Comparison of ENCODE assay signal across 2 cellular contexts in the genomic region with DNA sequence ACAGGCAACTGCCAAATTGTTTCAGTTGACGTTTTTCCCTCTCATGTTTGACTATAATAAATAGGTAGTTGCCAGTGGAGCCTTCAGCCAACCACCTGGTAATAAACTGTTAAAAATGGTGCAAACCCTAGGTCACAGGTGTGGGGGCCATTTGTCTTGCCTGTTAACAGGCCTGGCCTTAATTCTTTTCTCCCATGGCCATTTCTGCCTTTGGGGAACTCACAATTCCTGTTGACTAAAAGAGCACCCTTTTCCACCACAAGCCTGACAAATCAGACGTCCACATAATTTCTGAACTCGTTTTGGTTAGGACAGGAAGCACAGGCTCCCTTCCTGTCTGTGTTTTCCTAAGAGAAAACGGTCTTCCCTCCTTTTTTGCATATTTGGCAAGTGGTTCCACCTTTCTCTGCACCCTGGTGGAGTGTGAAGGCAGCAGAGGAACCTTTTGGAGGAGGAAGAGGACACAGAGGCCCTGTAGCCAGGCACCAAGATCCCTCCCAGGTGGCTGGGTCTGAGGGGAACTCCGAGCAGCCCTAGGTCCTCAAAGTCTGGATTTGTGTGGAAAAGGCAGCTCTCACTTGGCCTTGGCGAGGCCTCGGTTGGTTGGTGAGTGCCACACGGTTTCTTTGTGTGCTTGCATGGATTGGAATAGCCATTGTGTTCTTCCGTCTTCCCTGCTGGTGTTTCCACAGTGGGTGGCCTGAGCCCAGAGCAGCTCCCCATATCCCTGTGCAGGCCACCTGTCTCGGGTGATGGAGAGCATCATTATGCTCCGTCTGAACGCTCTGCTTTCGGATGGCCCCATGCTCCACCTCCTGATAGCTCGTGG.
TF ChIP-seq lines count a peak whose summit lies in the region.

No MANE protein-coding gene starts in this region.

TF ChIP-seq in liver, 16 proteins besides CTCF, POLR2A, EP300 and RAD21:
- no peak for TF ChIP-seq JUND (IDR thresholded peaks at IDR 0.05)
- no peak for TF ChIP-seq YY1 (IDR thresholded peaks at IDR 0.05)
- no peak for TF ChIP-seq HNF4G (IDR thresholded peaks at IDR 0.05)
- TF ChIP-seq FOXA2 (IDR thresholded peaks at IDR 0.05), result no peak
- TF ChIP-seq, protein P1, sequence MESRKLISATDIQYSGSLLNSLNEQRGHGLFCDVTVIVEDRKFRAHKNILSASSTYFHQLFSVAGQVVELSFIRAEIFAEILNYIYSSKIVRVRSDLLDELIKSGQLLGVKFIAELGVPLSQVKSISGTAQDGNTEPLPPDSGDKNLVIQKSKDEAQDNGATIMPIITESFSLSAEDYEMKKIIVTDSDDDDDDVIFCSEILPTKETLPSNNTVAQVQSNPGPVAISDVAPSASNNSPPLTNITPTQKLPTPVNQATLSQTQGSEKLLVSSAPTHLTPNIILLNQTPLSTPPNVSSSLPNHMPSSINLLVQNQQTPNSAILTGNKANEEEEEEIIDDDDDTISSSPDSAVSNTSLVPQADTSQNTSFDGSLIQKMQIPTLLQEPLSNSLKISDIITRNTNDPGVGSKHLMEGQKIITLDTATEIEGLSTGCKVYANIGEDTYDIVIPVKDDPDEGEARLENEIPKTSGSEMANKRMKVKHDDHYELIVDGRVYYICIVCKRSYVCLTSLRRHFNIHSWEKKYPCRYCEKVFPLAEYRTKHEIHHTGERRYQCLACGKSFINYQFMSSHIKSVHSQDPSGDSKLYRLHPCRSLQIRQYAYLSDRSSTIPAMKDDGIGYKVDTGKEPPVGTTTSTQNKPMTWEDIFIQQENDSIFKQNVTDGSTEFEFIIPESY (IDR thresholded peaks at IDR 0.05), result no peak
- TF ChIP-seq NR2F2 (IDR thresholded peaks at IDR 0.05), result no peak
- no peak for TF ChIP-seq EGR1 (IDR thresholded peaks at IDR 0.05; ENCODE audit: low read depth in 2 of 2)
- TF ChIP-seq SP1 (IDR thresholded peaks at IDR 0.05), result no peak
- no peak for TF ChIP-seq HNF4A (conservative IDR thresholded peaks at IDR 0.05)
- TF ChIP-seq RXRA (IDR thresholded peaks at IDR 0.05), result no peak
- TF ChIP-seq, protein P2, sequence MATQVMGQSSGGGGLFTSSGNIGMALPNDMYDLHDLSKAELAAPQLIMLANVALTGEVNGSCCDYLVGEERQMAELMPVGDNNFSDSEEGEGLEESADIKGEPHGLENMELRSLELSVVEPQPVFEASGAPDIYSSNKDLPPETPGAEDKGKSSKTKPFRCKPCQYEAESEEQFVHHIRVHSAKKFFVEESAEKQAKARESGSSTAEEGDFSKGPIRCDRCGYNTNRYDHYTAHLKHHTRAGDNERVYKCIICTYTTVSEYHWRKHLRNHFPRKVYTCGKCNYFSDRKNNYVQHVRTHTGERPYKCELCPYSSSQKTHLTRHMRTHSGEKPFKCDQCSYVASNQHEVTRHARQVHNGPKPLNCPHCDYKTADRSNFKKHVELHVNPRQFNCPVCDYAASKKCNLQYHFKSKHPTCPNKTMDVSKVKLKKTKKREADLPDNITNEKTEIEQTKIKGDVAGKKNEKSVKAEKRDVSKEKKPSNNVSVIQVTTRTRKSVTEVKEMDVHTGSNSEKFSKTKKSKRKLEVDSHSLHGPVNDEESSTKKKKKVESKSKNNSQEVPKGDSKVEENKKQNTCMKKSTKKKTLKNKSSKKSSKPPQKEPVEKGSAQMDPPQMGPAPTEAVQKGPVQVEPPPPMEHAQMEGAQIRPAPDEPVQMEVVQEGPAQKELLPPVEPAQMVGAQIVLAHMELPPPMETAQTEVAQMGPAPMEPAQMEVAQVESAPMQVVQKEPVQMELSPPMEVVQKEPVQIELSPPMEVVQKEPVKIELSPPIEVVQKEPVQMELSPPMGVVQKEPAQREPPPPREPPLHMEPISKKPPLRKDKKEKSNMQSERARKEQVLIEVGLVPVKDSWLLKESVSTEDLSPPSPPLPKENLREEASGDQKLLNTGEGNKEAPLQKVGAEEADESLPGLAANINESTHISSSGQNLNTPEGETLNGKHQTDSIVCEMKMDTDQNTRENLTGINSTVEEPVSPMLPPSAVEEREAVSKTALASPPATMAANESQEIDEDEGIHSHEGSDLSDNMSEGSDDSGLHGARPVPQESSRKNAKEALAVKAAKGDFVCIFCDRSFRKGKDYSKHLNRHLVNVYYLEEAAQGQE (IDR thresholded peaks at IDR 0.05), result no peak
- no peak for TF ChIP-seq FOXA1 (IDR thresholded peaks at IDR 0.05)
- TF ChIP-seq, protein P3, sequence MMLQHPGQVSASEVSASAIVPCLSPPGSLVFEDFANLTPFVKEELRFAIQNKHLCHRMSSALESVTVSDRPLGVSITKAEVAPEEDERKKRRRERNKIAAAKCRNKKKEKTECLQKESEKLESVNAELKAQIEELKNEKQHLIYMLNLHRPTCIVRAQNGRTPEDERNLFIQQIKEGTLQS (IDR thresholded peaks at IDR 0.05), result no peak
- TF ChIP-seq GABPA (IDR thresholded peaks at IDR 0.05 in 1 of 2, conservative IDR thresholded peaks at IDR 0.05 in 1 of 2), result no peak
TF ChIP-seq in liver: peak in this region for 0.

TF ChIP-seq in HepG2, 621 proteins besides CTCF, POLR2A, EP300 and RAD21:
- TF ChIP-seq ZNF550 (CRISPR knock-in tag; IDR thresholded peaks at IDR 0.05; ENCODE audit: borderline replicate concordance) (no peak), ZNF564 (CRISPR knock-in tag; IDR thresholded peaks at IDR 0.05) (no peak), ZBTB42 (CRISPR knock-in tag; IDR thresholded peaks at IDR 0.05) (no peak), ZNF343 (CRISPR knock-in tag; IDR thresholded peaks at IDR 0.05) (no peak), ASH2L (IDR thresholded peaks at IDR 0.05; ENCODE audit: insufficient read length, low read depth, low read length) (no peak), ZFX (CRISPR knock-in tag; IDR thresholded peaks at IDR 0.05; ENCODE audit: low read depth) (no peak), ZNF547 (CRISPR knock-in tag; IDR thresholded peaks at IDR 0.05) (no peak), ZNF792 (CRISPR knock-in tag; IDR thresholded peaks at IDR 0.05) (no peak), ZNF530 (CRISPR knock-in tag; IDR thresholded peaks at IDR 0.05; ENCODE audit: low read depth) (no peak), ZNF441 (CRISPR knock-in tag; IDR thresholded peaks at IDR 0.05; ENCODE audit: borderline replicate concordance) (no peak), PHF8 (CRISPR knock-in tag; IDR thresholded peaks at IDR 0.05) (no peak), ZNF430 (CRISPR knock-in tag; IDR thresholded peaks at IDR 0.05) (no peak)
- TF ChIP-seq, protein P4, sequence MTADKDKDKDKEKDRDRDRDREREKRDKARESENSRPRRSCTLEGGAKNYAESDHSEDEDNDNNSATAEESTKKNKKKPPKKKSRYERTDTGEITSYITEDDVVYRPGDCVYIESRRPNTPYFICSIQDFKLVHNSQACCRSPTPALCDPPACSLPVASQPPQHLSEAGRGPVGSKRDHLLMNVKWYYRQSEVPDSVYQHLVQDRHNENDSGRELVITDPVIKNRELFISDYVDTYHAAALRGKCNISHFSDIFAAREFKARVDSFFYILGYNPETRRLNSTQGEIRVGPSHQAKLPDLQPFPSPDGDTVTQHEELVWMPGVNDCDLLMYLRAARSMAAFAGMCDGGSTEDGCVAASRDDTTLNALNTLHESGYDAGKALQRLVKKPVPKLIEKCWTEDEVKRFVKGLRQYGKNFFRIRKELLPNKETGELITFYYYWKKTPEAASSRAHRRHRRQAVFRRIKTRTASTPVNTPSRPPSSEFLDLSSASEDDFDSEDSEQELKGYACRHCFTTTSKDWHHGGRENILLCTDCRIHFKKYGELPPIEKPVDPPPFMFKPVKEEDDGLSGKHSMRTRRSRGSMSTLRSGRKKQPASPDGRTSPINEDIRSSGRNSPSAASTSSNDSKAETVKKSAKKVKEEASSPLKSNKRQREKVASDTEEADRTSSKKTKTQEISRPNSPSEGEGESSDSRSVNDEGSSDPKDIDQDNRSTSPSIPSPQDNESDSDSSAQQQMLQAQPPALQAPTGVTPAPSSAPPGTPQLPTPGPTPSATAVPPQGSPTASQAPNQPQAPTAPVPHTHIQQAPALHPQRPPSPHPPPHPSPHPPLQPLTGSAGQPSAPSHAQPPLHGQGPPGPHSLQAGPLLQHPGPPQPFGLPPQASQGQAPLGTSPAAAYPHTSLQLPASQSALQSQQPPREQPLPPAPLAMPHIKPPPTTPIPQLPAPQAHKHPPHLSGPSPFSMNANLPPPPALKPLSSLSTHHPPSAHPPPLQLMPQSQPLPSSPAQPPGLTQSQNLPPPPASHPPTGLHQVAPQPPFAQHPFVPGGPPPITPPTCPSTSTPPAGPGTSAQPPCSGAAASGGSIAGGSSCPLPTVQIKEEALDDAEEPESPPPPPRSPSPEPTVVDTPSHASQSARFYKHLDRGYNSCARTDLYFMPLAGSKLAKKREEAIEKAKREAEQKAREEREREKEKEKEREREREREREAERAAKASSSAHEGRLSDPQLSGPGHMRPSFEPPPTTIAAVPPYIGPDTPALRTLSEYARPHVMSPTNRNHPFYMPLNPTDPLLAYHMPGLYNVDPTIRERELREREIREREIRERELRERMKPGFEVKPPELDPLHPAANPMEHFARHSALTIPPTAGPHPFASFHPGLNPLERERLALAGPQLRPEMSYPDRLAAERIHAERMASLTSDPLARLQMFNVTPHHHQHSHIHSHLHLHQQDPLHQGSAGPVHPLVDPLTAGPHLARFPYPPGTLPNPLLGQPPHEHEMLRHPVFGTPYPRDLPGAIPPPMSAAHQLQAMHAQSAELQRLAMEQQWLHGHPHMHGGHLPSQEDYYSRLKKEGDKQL (CRISPR knock-in tag; IDR thresholded peaks at IDR 0.05; ENCODE audit: low read depth), result no peak
- TF ChIP-seq, protein P5, sequence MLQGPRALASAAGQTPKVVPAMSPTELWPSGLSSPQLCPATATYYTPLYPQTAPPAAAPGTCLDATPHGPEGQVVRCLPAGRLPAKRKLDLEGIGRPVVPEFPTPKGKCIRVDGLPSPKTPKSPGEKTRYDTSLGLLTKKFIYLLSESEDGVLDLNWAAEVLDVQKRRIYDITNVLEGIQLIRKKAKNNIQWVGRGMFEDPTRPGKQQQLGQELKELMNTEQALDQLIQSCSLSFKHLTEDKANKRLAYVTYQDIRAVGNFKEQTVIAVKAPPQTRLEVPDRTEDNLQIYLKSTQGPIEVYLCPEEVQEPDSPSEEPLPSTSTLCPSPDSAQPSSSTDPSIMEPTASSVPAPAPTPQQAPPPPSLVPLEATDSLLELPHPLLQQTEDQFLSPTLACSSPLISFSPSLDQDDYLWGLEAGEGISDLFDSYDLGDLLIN (CRISPR knock-in tag; IDR thresholded peaks at IDR 0.05; ENCODE audit: borderline replicate concordance), result no peak
- TF ChIP-seq, protein P2 (IDR thresholded peaks at IDR 0.05; ENCODE audit: borderline replicate concordance in 1 of 2, low read depth in 1 of 2, low read length in 2 of 2), result no peak
